Comparison of ENCODE assay signal across 8 cellular contexts in the genomic region with DNA sequence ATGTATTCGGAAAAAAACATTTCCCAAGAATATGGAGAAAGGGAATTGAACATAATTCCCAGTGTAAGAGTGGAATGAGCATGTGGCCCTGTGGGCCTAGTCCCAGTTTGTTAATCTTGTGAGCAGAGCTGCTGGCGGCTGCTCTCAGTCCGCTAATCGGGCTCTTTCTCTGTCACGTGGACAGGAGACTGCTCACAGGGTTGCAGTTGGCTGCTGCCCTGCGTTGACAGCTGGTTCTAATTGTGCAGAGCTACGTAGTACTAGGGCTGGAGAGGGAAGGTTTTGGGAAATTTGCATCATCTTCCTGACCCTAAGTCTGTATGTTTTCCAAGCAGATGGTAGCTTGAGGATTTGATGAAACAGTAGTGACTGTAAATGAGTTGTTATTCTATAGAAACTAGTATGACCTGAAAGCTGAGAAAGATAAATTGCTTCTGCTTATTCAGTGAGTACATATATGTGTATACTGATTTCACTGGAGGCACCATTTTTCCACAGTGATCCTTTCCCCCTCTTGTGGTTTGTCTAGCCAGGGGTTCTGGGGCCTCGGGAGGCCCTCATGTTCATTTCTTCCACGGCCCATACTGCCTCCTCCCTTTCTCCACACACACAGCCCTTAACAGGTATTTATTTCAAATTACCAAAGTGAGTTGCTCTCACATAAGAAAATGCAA.
DNase-seq lines count a peak whose midpoint lies in the region; ATAC-seq and TF ChIP-seq lines count a peak whose summit lies in the region.
"Had no signal": no experiment of that assay in that cellular context is flagged by ENCODE, and none has a peak within 500 bp of the region (broad histone marks: within the 10 kb centered on the region; RNA-seq: fewer than 3 reads in every experiment).

No MANE protein-coding gene starts in this region.

- TF ChIP-seq POLR2A in upper lobe of left lung (IDR thresholded peaks at IDR 0.05): no peak

- TF ChIP-seq CTCF in dorsolateral prefrontal cortex (IDR thresholded peaks at IDR 0.05 in 54 of 56, conservative IDR thresholded peaks at IDR 0.05 in 2 of 56; ENCODE audit: low read depth in 1 of 56, partially characterized antibody in 56 of 56): peak in 13 of 56 donors; percentile 4 to 53 (median 21)
- no peak for TF ChIP-seq CTCF in upper lobe of left lung (IDR thresholded peaks at IDR 0.05)

- H3K4me1 ChIP-seq in upper lobe of left lung: peaks cover 6 to 13% (median 10%) of the 10 kb centered on the region in 4 donors

- H3K4me3 ChIP-seq in dorsolateral prefrontal cortex (no peak overlapping the region), upper lobe of left lung (no peak overlapping the region)

- intact Hi-C loops in dorsolateral prefrontal cortex (cut with DNase I): loop anchor here (5.0 to 10.0 kb wide), 2 partner anchors 93 to 96 kb away; no protein-coding TSS in a partner anchor

- H3K27ac ChIP-seq in dorsolateral prefrontal cortex: peak overlapping the region in 45 of 59 donors; percentile 6 to 88 (median 57)
- H3K27ac ChIP-seq in upper lobe of left lung: peak overlapping the region; percentile 15 to 43 (median 36)

- peak in 2 of 4 donors; percentile 37 to 46 for TF ChIP-seq EP300 in upper lobe of left lung (IDR thresholded peaks at IDR 0.05)

- ATAC-seq in upper lobe of left lung (ENCODE audit: low FRiP score in 2 of 2): peak; percentile 81 to 96
- ATAC-seq in GM19035 (IDR thresholded peaks at IDR 0.05; ENCODE audit: unreplicated experiment): no peak

- WGBS in upper lobe of left lung, 2 donors: 68 to 71% methylated on average over 7 to 9 of the region's 9 CpGs

- H3K9me3 ChIP-seq in upper lobe of left lung: no peaks in the 10 kb centered on the region

- H3K27me3 ChIP-seq in dorsolateral prefrontal cortex (no peaks in the 10 kb centered on the region), upper lobe of left lung (no peaks in the 10 kb centered on the region)

- H3K36me3 ChIP-seq in upper lobe of left lung: no peaks in the 10 kb centered on the region

- DNase-seq in NCI-H524 (lab: John Stamatoyannopoulos, UW) (peak; percentile 98 to 100), dorsolateral prefrontal cortex (peak; percentile 68 to 92 (median 86)), middle frontal gyrus (ENCODE audit: extremely low spot score, low spot score) (peak; percentile 62), upper lobe of left lung (peak in 1 of 2 donors; percentile 49), SIG-M5 (lab: John Stamatoyannopoulos, UW) (no peak), NCI-H345 (lab: John Stamatoyannopoulos, UW) (no peak)
- DNase-seq: NCI-H2029 treated with DMSO at 0.1 percent for 48 hours had no signal

Comparison
In these comparisons a context has a peak if more than half of its experiments do, and no peak if none do; other contexts are left out.
1. DNase-seq: peak in NCI-H524 (2 of 2), dorsolateral prefrontal cortex (10 of 10) and middle frontal gyrus (single experiment); none in SIG-M5 (single experiment) and NCI-H345 (single experiment).